Comparison of ENCODE assay signal across 16 cellular contexts in the genomic region with DNA sequence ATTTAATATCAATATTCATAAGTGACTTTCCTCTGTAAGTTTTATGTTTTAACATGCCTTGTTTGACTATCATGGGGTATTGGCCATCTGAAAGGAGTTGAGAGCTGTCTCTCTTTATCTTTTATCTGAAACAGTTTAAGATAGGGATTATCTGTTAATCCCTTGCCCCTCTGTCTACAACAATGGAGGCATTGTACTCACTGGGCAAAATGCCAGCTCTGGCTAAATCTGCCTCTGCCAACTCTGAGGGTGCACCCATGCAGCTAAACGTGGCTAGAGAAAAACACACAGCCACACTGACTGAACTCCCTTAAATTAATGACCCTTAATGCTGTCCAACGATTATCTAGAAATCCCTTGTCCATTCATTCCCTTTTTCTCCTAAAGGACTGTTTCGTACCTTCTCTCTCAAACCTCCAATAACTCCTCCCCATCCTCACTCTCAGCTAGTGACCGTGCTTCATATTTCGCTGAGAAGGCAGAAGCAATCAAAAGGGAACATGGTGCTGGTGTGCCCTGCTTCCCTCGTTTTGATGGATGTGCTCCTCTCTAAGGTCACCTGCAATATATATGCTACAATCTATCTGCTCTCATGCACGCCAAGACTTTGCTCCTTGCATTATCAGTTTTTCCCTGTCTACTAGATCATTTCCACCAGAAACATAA. TPM values are rescaled to one million over a fixed set of nuclear protein-coding genes. Genes with fewer than 3 reads are reported as not detected.
DNase-seq lines count a peak whose midpoint lies in the region; TF ChIP-seq lines count a peak whose summit lies in the region.
"Had no signal": no experiment of that assay in that cellular context is flagged by ENCODE, and none has a peak within 500 bp of the region (broad histone marks: within the 10 kb centered on the region; RNA-seq: fewer than 3 reads in every experiment).

No MANE protein-coding gene starts in this region.

- H3K4me1 Mint-ChIP-seq in endothelial cell (ENCODE audit: unreplicated experiment), result no peaks in the 10 kb centered on the region
- H3K4me1 Mint-ChIP-seq in CD14-positive monocyte, result peaks cover 7% of the 10 kb centered on the region
- H3K4me1 Mint-ChIP-seq: activated B cell treated with CpG ODN at 0.5 μM for 24 hours had no signal

- H3K27ac Mint-ChIP-seq in endothelial cell (ENCODE audit: unreplicated experiment) (no peak overlapping the region), CD14-positive monocyte (peak overlapping the region in 1 of 7 donors; percentile 12)
- H3K27ac Mint-ChIP-seq: activated B cell treated with CpG ODN at 0.5 μM for 24 hours; CD4-positive, CD25-positive, alpha-beta regulatory T cell had no signal

- H3K27me3 Mint-ChIP-seq in endothelial cell (ENCODE audit: unreplicated experiment) (no peaks in the 10 kb centered on the region), CD14-positive monocyte (ENCODE audit: low read depth in 3 of 3) (peaks cover 0 to 4% (median 2%) of the 10 kb centered on the region in 3 donors)
- H3K27me3 Mint-ChIP-seq: activated B cell treated with CpG ODN at 0.5 μM for 24 hours; CD4-positive, CD25-positive, alpha-beta regulatory T cell had no signal

- H3K9me3 ChIP-seq in SJCRH30 (replicated peaks), result 0 out of 2 replicates have a peak, but pooled peaks cover 2% of the 10 kb centered on the region
- H3K9me3 ChIP-seq: heart right ventricle, stomach had no signal

- H3K4me3 Mint-ChIP-seq in endothelial cell (ENCODE audit: unreplicated experiment) (no peak overlapping the region), CD14-positive monocyte (no peak overlapping the region)
- H3K4me3 Mint-ChIP-seq: activated B cell treated with CpG ODN at 0.5 μM for 24 hours; CD4-positive, CD25-positive, alpha-beta regulatory T cell had no signal

- no peaks in the 10 kb centered on the region for H3K36me3 ChIP-seq in SJCRH30
- H3K36me3 ChIP-seq: heart right ventricle, stomach had no signal

- no peak for TF ChIP-seq CTCF in endothelial cell (IDR thresholded peaks at IDR 0.05; ENCODE audit: unreplicated experiment)
- TF ChIP-seq CTCF in CD14-positive monocyte (IDR thresholded peaks at IDR 0.05), result no peak

- H3K9me3 Mint-ChIP-seq in endothelial cell (ENCODE audit: unreplicated experiment) (no peaks in the 10 kb centered on the region), CD14-positive monocyte (no peaks in the 10 kb centered on the region)
- H3K9me3 Mint-ChIP-seq: activated B cell treated with CpG ODN at 0.5 μM for 24 hours had no signal

- H3K36me3 Mint-ChIP-seq in endothelial cell (ENCODE audit: low read depth, unreplicated experiment) (no peaks in the 10 kb centered on the region), CD14-positive monocyte (peaks cover 0 to 2% of the 10 kb centered on the region in 2 donors)

- no peak overlapping the region for H3K27ac ChIP-seq in SJCRH30
- H3K27ac ChIP-seq: heart right ventricle, stomach had no signal

- no peaks in the 10 kb centered on the region for H3K27me3 ChIP-seq in SJCRH30
- H3K27me3 ChIP-seq: heart right ventricle, stomach had no signal

- H3K4me3 ChIP-seq in SJCRH30, result no peak overlapping the region
- H3K4me3 ChIP-seq: heart right ventricle, lung, stomach had no signal

- peaks cover 11% of the 10 kb centered on the region for H3K4me1 ChIP-seq in SJCRH30
- H3K4me1 ChIP-seq: stomach had no signal

- intact Hi-C loops in CD14-positive monocyte (cut with micrococcal nuclease), result no loop called here

- DNase-seq in D341Med (ENCODE audit: low spot score) (peak; percentile 64), NCI-H1105 treated with DMSO at 0.1 percent for 48 hours (lab: John Stamatoyannopoulos, UW) (peak; percentile 17), SJCRH30 (peak; percentile 83 to 91), mucosa of gallbladder (ENCODE audit: low spot score) (peak; percentile 20), endothelial cell (ENCODE audit: low spot score) (no peak), iPS-NIHi11 (ENCODE audit: low spot score) (no peak), CD14-positive monocyte (ENCODE audit: low spot score) (no peak), amniotic stem cell (lab: John Stamatoyannopoulos, UW) (no peak)
- DNase-seq: activated B cell treated with CpG ODN at 0.5 μM for 24 hours; CD4-positive, CD25-positive, alpha-beta regulatory T cell; GOT3; heart right ventricle; NCI-H446; stimulated activated CD4-positive, alpha-beta T cell treated with anti-CD3 and anti-CD28 coated beads, Interleukin-4, amount 100 ng/mL, for 4 hours; stomach had no signal

RNA-seq across cellular contexts. Expression of gene PHKA2, which starts 10.3 kb away (rescaled TPM):
- 22.4 and 30.3 TPM in 2 replicates for total RNA-seq in SJCRH30 (2014; rRNA removed; shearing (Covaris generic))
- total RNA-seq in mucosa of gallbladder (67.7 TPM), endothelial cell (ENCODE audit: unreplicated experiment) (19.7 TPM)
- 1 to 10 TPM; 8.7 to 9.1 TPM for polyA plus RNA-seq in CD14-positive monocyte

Comparison
In these comparisons a context has a peak if more than half of its experiments do, and no peak if none do; other contexts are left out.
1. DNase-seq: peak in D341Med (single experiment), NCI-H1105 treated with DMSO at 0.1 percent for 48 hours (single experiment), SJCRH30 (2 of 2) and mucosa of gallbladder (single experiment); none in endothelial cell (single experiment), iPS-NIHi11 (single experiment), CD14-positive monocyte (single experiment) and amniotic stem cell (single experiment).